Comparison of ENCODE assay signal across 35 cellular contexts in genomic region chr6:16254535-16254934, GRCh38. TPM values are rescaled to one million over a fixed set of nuclear protein-coding genes. Genes with fewer than 3 reads are reported as not detected.
"Had no signal": no experiment of that assay in that cellular context is flagged by ENCODE, and none has a peak within 500 bp of the region (broad histone marks: within the 10 kb centered on the region; RNA-seq: fewer than 3 reads in every experiment).

No MANE protein-coding gene starts in this region.

- H3K4me3 ChIP-seq: adrenal gland, body of pancreas, cardiac muscle cell had no signal

- H3K36me3 ChIP-seq: adrenal gland, cardiac muscle cell had no signal

- H3K27me3 ChIP-seq: adrenal gland, body of pancreas, cardiac muscle cell had no signal

- H3K27ac ChIP-seq: adrenal gland, body of pancreas, cardiac muscle cell, VCaP had no signal

- H3K4me1 ChIP-seq: adrenal gland, body of pancreas had no signal

- ATAC-seq: activated CD8-positive, alpha-beta T cell treated with anti-CD3 and anti-CD28 coated beads for 36 hours; activated naive CD4-positive, alpha-beta T cell treated with anti-CD3 and anti-CD28 coated beads, Interleukin-2, amount 50 U/mL, for 72 hours; activated T-cell treated with anti-CD3 and anti-CD28 coated beads, Interleukin-2, amount 50 U/mL, for 4 hours; activated T-cell treated with anti-CD3 and anti-CD28 coated beads, Interleukin-2, amount 50 U/mL, for 72 hours; activated T-helper 17 cell treated with anti-CD3 and anti-CD28 coated beads, Interleukin-2, amount 50 U/mL, for 72 hours; body of pancreas had no signal

- FAIRE-seq: astrocyte, bronchial epithelial cell, TTC549 had no signal

- DNase-seq: activated B cell treated with CpG ODN at 0.5 μM for 24 hours; activated CD4-positive, alpha-beta memory T cell treated with anti-CD3 and anti-CD28 coated beads for 36 hours; activated CD4-positive, alpha-beta T cell treated with anti-CD3 and anti-CD28 coated beads for 4 hours; activated CD4-positive, alpha-beta T cell treated with anti-CD3 and anti-CD28 coated beads, Interleukin-2, amount 10 ng/mL, durations not matched to agents 24 days and 14 days; activated CD4-positive, alpha-beta T cell treated with anti-CD3 and anti-CD28 coated beads, Interleukin-2, amount 50 U/mL, for 1 hour; activated CD4-positive, alpha-beta T cell treated with anti-CD3 and anti-CD28 coated beads, Interleukin-2, amount 50 U/mL, for 4 hours; activated CD4-positive, CD25-positive, alpha-beta regulatory T cell treated with anti-CD3 and anti-CD28 coated beads, Interleukin-2, amount 50 U/mL, for 72 hours; activated CD8-positive, alpha-beta memory T cell treated with anti-CD3 and anti-CD28 coated beads, Interleukin-2, amount 50 U/mL, for 4 hours; activated CD8-positive, alpha-beta T cell treated with anti-CD3 and anti-CD28 coated beads for 36 hours; activated effector memory CD4-positive, alpha-beta T cell treated with anti-CD3 and anti-CD28 coated beads, Interleukin-2, amount 50 U/mL, for 16 hours; activated gamma-delta T cell treated with Interleukin-2 at 50 U/mL for 16 hours; activated naive CD4-positive, alpha-beta T cell; activated naive CD4-positive, alpha-beta T cell treated with anti-CD3 and anti-CD28 coated beads for 36 hours; activated naive CD4-positive, alpha-beta T cell treated with anti-CD3 and anti-CD28 coated beads, Interleukin-2, amount 50 U/mL, for 16 hours; activated naive CD8-positive, alpha-beta T cell treated with anti-CD3 and anti-CD28 coated beads for 36 hours; activated T-cell treated with anti-CD3 and anti-CD28 coated beads for 4 hours; activated T-cell treated with anti-CD3 and anti-CD28 coated beads, Interleukin-2, amount 50 U/mL, for 1 hour; activated T-cell treated with anti-CD3 and anti-CD28 coated beads, Interleukin-2, amount 50 U/mL, for 4 hours; activated T-cell treated with anti-CD3 and anti-CD28 coated beads, Interleukin-2, amount 50 U/mL, for 72 hours; adrenal gland; amniotic stem cell; aorta; body of pancreas; caudate nucleus; cerebellar nuclear complex; T-helper 1 cell; T-helper 2 cell; T-helper 9 cell had no signal

- H3K9me3 ChIP-seq: adrenal gland, body of pancreas had no signal

RNA-seq across cellular contexts. Expression of gene GMPR, which starts 16.1 kb away (rescaled TPM):
- total RNA-seq: activated T-cell treated with anti-CD3 and anti-CD28 coated beads, Interleukin-2, amount 50 U/mL, for 72 hours had no signal
